ENCODE assay signal across 5 cellular contexts in genomic region chr16:15099366-15099909, GRCh38. TPM values are rescaled to one million over a fixed set of nuclear protein-coding genes. Genes with fewer than 3 reads are reported as not detected.
DNase-seq lines count a peak whose midpoint lies in the region; ATAC-seq lines count a peak whose summit lies in the region.
"Not testable (repeated sequence)": the region's sequence is repeated elsewhere in the genome, so short reads cannot be mapped to it uniquely, and the experiment has no call there.

No MANE protein-coding gene starts in this region.

- peak; percentile 72 for DNase-seq in OCI-M1 (lab: John Stamatoyannopoulos, UW)
- not testable (repeated sequence) for DNase-seq in Right ventricle myocardium inferior (ENCODE audit: missing footprints); left cardiac atrium; sciatic nerve (ENCODE audit: low spot score); aorta

- not testable (repeated sequence) for H3K4me1 ChIP-seq in aorta (ENCODE audit: control insufficient read depth in 1 of 2, insufficient read depth in 2 of 2, low read length in 2 of 2)

- H3K4me3 ChIP-seq in aorta (ENCODE audit: low read length in 2 of 2): not testable (repeated sequence)

- not testable (repeated sequence) for H3K36me3 ChIP-seq in aorta (ENCODE audit: control insufficient read depth in 1 of 2, insufficient read depth in 2 of 2, low read length in 1 of 2)

- ATAC-seq in Right ventricle myocardium inferior (peak; percentile 57), left cardiac atrium (peak; percentile 34 to 67), sciatic nerve (peak; percentile 66), aorta (ENCODE audit: low FRiP score) (peak; percentile 62)

- 48 to 50% methylated on average over 2 of the region's 2 CpGs for WGBS in aorta, 2 donors

- H3K27ac ChIP-seq in aorta (ENCODE audit: low read depth in 1 of 2, low read length in 2 of 2): not testable (repeated sequence)

- not testable (repeated sequence) for H3K27me3 ChIP-seq in aorta (ENCODE audit: control insufficient read depth in 1 of 2, insufficient read depth in 2 of 2, low read length in 1 of 2)

- H3K9me3 ChIP-seq in aorta (ENCODE audit: control insufficient read depth, low read length): not testable (repeated sequence)

- intact Hi-C loops in Right ventricle myocardium inferior (cut with DNase I); left cardiac atrium (cut with DNase I); sciatic nerve (cut with DNase I); aorta (cut with DNase I): not testable (repeated sequence)

RNA-seq across cellular contexts. Expression of gene RRN3, which starts 5.4 kb away (rescaled TPM):
- 21.5 TPM for total RNA-seq in Right ventricle myocardium inferior
- 10 to 100 TPM; 20.0 to 25.6 TPM for total RNA-seq in left cardiac atrium
- 28.8 TPM for total RNA-seq in sciatic nerve
- 10 to 100 TPM; 19.1 to 22.9 TPM for total RNA-seq in aorta
- polyA plus RNA-seq in aorta: 10 to 100 TPM in 1 of 2 donors, 1 to 10 TPM in 1; 9.4 to 11.7 TPM

RNA-seq across cellular contexts. Expression of gene NTAN1, which starts 43.6 kb away (rescaled TPM):
- total RNA-seq in Right ventricle myocardium inferior (26.0 TPM), left cardiac atrium (10 to 100 TPM; 25.8 to 30.4 TPM), sciatic nerve (47.4 TPM), aorta (10 to 100 TPM; 36.0 to 49.5 TPM)
- 10 to 100 TPM; 64.3 to 99.8 TPM for polyA plus RNA-seq in aorta
